Comparison of ENCODE assay signal across 1 cellular context in the genomic region with DNA sequence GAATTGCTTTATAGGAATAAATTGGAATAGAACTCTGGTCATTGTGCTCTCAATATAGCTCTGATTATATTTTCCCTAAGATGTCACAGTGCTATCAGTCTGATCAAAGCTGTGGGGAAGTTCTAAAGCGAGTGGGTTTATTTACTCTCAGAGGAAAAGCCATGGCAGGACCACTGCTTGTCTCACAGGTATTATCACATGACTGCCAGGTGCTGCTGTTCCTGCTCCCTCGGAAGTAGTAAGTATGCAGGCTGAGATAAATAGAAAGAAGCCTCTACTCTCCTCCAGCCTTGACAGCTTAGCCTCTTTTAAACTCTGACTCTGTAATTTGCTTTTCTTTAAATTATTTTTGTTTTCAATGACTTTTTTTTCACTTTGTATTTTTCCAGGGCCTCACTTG.
TF ChIP-seq lines count a peak whose summit lies in the region.

No MANE protein-coding gene starts in this region.

TF ChIP-seq in K562, 482 proteins besides CTCF, POLR2A, EP300 and RAD21:
- TF ChIP-seq, protein P1, sequence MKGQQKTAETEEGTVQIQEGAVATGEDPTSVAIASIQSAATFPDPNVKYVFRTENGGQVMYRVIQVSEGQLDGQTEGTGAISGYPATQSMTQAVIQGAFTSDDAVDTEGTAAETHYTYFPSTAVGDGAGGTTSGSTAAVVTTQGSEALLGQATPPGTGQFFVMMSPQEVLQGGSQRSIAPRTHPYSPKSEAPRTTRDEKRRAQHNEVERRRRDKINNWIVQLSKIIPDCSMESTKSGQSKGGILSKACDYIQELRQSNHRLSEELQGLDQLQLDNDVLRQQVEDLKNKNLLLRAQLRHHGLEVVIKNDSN (CRISPR knock-in tag; IDR thresholded peaks at IDR 0.05), result no peak
- TF ChIP-seq ZNF431 (CRISPR knock-in tag; IDR thresholded peaks at IDR 0.05), result no peak
- no peak for TF ChIP-seq TAF7 (tag; IDR thresholded peaks at IDR 0.05)
- TF ChIP-seq SIRT6 (IDR thresholded peaks at IDR 0.05; ENCODE audit: low read depth, low read length), result no peak
- TF ChIP-seq GABPB1 (CRISPR knock-in tag; IDR thresholded peaks at IDR 0.05), result no peak
- no peak for TF ChIP-seq ZC3H11A (IDR thresholded peaks at IDR 0.05; ENCODE audit: low read depth, low read length)
- TF ChIP-seq, protein P2, sequence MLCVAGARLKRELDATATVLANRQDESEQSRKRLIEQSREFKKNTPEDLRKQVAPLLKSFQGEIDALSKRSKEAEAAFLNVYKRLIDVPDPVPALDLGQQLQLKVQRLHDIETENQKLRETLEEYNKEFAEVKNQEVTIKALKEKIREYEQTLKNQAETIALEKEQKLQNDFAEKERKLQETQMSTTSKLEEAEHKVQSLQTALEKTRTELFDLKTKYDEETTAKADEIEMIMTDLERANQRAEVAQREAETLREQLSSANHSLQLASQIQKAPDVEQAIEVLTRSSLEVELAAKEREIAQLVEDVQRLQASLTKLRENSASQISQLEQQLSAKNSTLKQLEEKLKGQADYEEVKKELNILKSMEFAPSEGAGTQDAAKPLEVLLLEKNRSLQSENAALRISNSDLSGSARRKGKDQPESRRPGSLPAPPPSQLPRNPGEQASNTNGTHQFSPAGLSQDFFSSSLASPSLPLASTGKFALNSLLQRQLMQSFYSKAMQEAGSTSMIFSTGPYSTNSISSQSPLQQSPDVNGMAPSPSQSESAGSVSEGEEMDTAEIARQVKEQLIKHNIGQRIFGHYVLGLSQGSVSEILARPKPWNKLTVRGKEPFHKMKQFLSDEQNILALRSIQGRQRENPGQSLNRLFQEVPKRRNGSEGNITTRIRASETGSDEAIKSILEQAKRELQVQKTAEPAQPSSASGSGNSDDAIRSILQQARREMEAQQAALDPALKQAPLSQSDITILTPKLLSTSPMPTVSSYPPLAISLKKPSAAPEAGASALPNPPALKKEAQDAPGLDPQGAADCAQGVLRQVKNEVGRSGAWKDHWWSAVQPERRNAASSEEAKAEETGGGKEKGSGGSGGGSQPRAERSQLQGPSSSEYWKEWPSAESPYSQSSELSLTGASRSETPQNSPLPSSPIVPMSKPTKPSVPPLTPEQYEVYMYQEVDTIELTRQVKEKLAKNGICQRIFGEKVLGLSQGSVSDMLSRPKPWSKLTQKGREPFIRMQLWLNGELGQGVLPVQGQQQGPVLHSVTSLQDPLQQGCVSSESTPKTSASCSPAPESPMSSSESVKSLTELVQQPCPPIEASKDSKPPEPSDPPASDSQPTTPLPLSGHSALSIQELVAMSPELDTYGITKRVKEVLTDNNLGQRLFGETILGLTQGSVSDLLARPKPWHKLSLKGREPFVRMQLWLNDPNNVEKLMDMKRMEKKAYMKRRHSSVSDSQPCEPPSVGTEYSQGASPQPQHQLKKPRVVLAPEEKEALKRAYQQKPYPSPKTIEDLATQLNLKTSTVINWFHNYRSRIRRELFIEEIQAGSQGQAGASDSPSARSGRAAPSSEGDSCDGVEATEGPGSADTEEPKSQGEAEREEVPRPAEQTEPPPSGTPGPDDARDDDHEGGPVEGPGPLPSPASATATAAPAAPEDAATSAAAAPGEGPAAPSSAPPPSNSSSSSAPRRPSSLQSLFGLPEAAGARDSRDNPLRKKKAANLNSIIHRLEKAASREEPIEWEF (CRISPR knock-in tag; IDR thresholded peaks at IDR 0.05), result no peak
- no peak for TF ChIP-seq ZNF324 (CRISPR knock-in tag; IDR thresholded peaks at IDR 0.05)
- no peak for TF ChIP-seq FOXK1 (CRISPR knock-in tag; IDR thresholded peaks at IDR 0.05; ENCODE audit: borderline replicate concordance)
- TF ChIP-seq BMI1 (IDR thresholded peaks at IDR 0.05; ENCODE audit: low read length), result no peak
- TF ChIP-seq, protein P3, sequence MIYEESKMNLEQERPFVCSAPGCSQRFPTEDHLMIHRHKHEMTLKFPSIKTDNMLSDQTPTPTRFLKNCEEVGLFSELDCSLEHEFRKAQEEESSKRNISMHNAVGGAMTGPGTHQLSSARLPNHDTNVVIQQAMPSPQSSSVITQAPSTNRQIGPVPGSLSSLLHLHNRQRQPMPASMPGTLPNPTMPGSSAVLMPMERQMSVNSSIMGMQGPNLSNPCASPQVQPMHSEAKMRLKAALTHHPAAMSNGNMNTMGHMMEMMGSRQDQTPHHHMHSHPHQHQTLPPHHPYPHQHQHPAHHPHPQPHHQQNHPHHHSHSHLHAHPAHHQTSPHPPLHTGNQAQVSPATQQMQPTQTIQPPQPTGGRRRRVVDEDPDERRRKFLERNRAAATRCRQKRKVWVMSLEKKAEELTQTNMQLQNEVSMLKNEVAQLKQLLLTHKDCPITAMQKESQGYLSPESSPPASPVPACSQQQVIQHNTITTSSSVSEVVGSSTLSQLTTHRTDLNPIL (CRISPR knock-in tag; IDR thresholded peaks at IDR 0.05), result no peak
- TF ChIP-seq, protein P4, sequence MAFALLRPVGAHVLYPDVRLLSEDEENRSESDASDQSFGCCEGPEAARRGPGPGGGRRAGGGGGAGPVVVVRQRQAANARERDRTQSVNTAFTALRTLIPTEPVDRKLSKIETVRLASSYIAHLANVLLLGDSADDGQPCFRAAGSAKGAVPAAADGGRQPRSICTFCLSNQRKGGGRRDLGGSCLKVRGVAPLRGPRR (CRISPR knock-in tag; IDR thresholded peaks at IDR 0.05), result no peak
- no peak for TF ChIP-seq TOE1 (IDR thresholded peaks at IDR 0.05; ENCODE audit: borderline replicate concordance)
- TF ChIP-seq TOE1 (CRISPR knock-in tag; IDR thresholded peaks at IDR 0.05; ENCODE audit: borderline replicate concordance, low read depth), result no peak
- no peak for TF ChIP-seq ZNF444 (CRISPR knock-in tag; IDR thresholded peaks at IDR 0.05)
